Comparison of ENCODE assay signal across 1 cellular context in genomic region chr20:25032478-25033183, GRCh38.
A peak's percentile ranks its signal among the peaks of the same experiment; 100 is the strongest.
TF ChIP-seq lines count a peak whose summit lies in the region.

No MANE protein-coding gene starts in this region.

TF ChIP-seq in HepG2, 621 proteins besides CTCF, POLR2A, EP300 and RAD21 (continued from another document and continues in another):
- TF ChIP-seq PAXIP1 (CRISPR knock-in tag; conservative IDR thresholded peaks at IDR 0.05): peak; percentile 65; the same call in 1 of the 2 replicates
- peak; percentile 28; the same call in 1 of the 2 replicates for TF ChIP-seq CBX5 (CRISPR knock-in tag; IDR thresholded peaks at IDR 0.05; ENCODE audit: borderline replicate concordance)
- TF ChIP-seq FIP1L1 (IDR thresholded peaks at IDR 0.05; ENCODE audit: borderline replicate concordance, insufficient read depth, low read depth, low read length): peak; percentile 67; the same call in 1 of the 2 replicates
- TF ChIP-seq RFXAP (CRISPR knock-in tag; IDR thresholded peaks at IDR 0.05; ENCODE audit: borderline replicate concordance): peak; percentile 74; the same call in 1 of the 2 replicates
- peak; percentile 21; the same call in 1 of the 2 replicates for TF ChIP-seq ATF2 (CRISPR knock-in tag; IDR thresholded peaks at IDR 0.05)
- TF ChIP-seq ZNF441 (CRISPR knock-in tag; IDR thresholded peaks at IDR 0.05; ENCODE audit: borderline replicate concordance): no peak
- no peak for TF ChIP-seq GABPA (IDR thresholded peaks at IDR 0.05; ENCODE audit: low read depth, low read length)
- no peak for TF ChIP-seq GABPA (CRISPR knock-in tag; IDR thresholded peaks at IDR 0.05; ENCODE audit: low read depth)
- TF ChIP-seq E2F1 (CRISPR knock-in tag; IDR thresholded peaks at IDR 0.05): peak; percentile 68; the same call in 1 of the 2 replicates
- peak; percentile 19; the same call in 1 of the 2 replicates for TF ChIP-seq RELA (CRISPR knock-in tag; IDR thresholded peaks at IDR 0.05)
- TF ChIP-seq ZNF263 (CRISPR knock-in tag; IDR thresholded peaks at IDR 0.05): peak; percentile 50; the same call in 1 of the 2 replicates
- TF ChIP-seq FOXA3 (CRISPR knock-in tag; IDR thresholded peaks at IDR 0.05): peak; percentile 43; the same call in 1 of the 2 replicates
- TF ChIP-seq IKZF1 (IDR thresholded peaks at IDR 0.05): no peak
- TF ChIP-seq HES4 (CRISPR knock-in tag; IDR thresholded peaks at IDR 0.05; ENCODE audit: borderline replicate concordance): no peak
- peak; percentile 62; the same call in 1 of the 2 replicates for TF ChIP-seq GFI1 (CRISPR knock-in tag; IDR thresholded peaks at IDR 0.05; ENCODE audit: borderline replicate concordance)
- no peak for TF ChIP-seq ZNF549 (CRISPR knock-in tag; IDR thresholded peaks at IDR 0.05)
- peak; percentile 68 for TF ChIP-seq CCAR2 (optimal IDR thresholded peaks at IDR 0.05; ENCODE audit: low read depth, low read length)
- 0 out of 2 replicates have a peak, but pooled peaks have one; percentile 67 for TF ChIP-seq SATB2 (CRISPR knock-in tag; IDR thresholded peaks at IDR 0.05)
- TF ChIP-seq SALL1 (CRISPR knock-in tag; IDR thresholded peaks at IDR 0.05): peak; percentile 60
- TF ChIP-seq TOPORS (CRISPR knock-in tag; IDR thresholded peaks at IDR 0.05): 0 out of 2 replicates have a peak, but pooled peaks have one; percentile 15
- peak; percentile 60 for TF ChIP-seq BRD4 (CRISPR knock-in tag; IDR thresholded peaks at IDR 0.05)
- no peak; the same call in 1 of the 2 replicates for TF ChIP-seq CHD4 (IDR thresholded peaks at IDR 0.05; ENCODE audit: borderline replicate concordance, low read length)
- peak; percentile 56; the same call in 1 of the 2 replicates for TF ChIP-seq ETV5 (CRISPR knock-in tag; IDR thresholded peaks at IDR 0.05; ENCODE audit: borderline replicate concordance)
- peak; percentile 84 for TF ChIP-seq PATZ1 (CRISPR knock-in tag; IDR thresholded peaks at IDR 0.05)
- no peak for TF ChIP-seq PHB2 (IDR thresholded peaks at IDR 0.05; ENCODE audit: partially characterized antibody)
- peak; percentile 68 for TF ChIP-seq ZFX (CRISPR knock-in tag; IDR thresholded peaks at IDR 0.05; ENCODE audit: low read depth)
- 0 out of 2 replicates have a peak, but pooled peaks have one; percentile 83 for TF ChIP-seq FOXJ3 (CRISPR knock-in tag; IDR thresholded peaks at IDR 0.05; ENCODE audit: borderline replicate concordance)
- TF ChIP-seq IRF2 (CRISPR knock-in tag; IDR thresholded peaks at IDR 0.05): peak; percentile 44; the same call in 1 of the 2 replicates
- 0 out of 2 replicates have a peak, but pooled peaks have one; percentile 12 for TF ChIP-seq ZBTB4 (CRISPR knock-in tag; IDR thresholded peaks at IDR 0.05; ENCODE audit: borderline replicate concordance)
- no peak; the same call in 1 of the 2 replicates for TF ChIP-seq MIER3 (CRISPR knock-in tag; IDR thresholded peaks at IDR 0.05; ENCODE audit: borderline replicate concordance)
- TF ChIP-seq CERS6 (CRISPR knock-in tag; IDR thresholded peaks at IDR 0.05): no peak
- peak; percentile 72; the same call in 1 of the 2 replicates for TF ChIP-seq TEF (CRISPR knock-in tag; IDR thresholded peaks at IDR 0.05)
- TF ChIP-seq HNF4A (CRISPR knock-in tag; IDR thresholded peaks at IDR 0.05): peak; percentile 64
- no peak for TF ChIP-seq MAZ (IDR thresholded peaks at IDR 0.05; ENCODE audit: borderline replicate concordance, low read depth, low read length)
- TF ChIP-seq MAZ (CRISPR knock-in tag; IDR thresholded peaks at IDR 0.05; ENCODE audit: low read depth): 0 out of 2 replicates have a peak, but pooled peaks have one; percentile 52
- 0 out of 2 replicates have a peak, but pooled peaks have one; percentile 83 for TF ChIP-seq HOXA5 (CRISPR knock-in tag; IDR thresholded peaks at IDR 0.05)
- TF ChIP-seq DNMT3B (CRISPR knock-in tag; conservative IDR thresholded peaks at IDR 0.05): no peak
- peak; percentile 16; the same call in 1 of the 2 replicates for TF ChIP-seq SP5 (CRISPR knock-in tag; IDR thresholded peaks at IDR 0.05; ENCODE audit: borderline replicate concordance, low read depth)
- TF ChIP-seq MTA1 (CRISPR knock-in tag; IDR thresholded peaks at IDR 0.05; ENCODE audit: borderline replicate concordance): 0 out of 2 replicates have a peak, but pooled peaks have one; percentile 51
- peak; percentile 58 for TF ChIP-seq SP4 (CRISPR knock-in tag; IDR thresholded peaks at IDR 0.05)
- TF ChIP-seq FOSL2 (CRISPR knock-in tag; IDR thresholded peaks at IDR 0.05): peak; percentile 21; the same call in 1 of the 2 replicates
- TF ChIP-seq KDM5A (IDR thresholded peaks at IDR 0.05; ENCODE audit: borderline replicate concordance, low read length): no peak
- peak; percentile 79; the same call in 1 of the 2 replicates for TF ChIP-seq ZBTB10 (CRISPR knock-in tag; IDR thresholded peaks at IDR 0.05; ENCODE audit: borderline replicate concordance)
- peak; percentile 58; the same call in 1 of the 2 replicates for TF ChIP-seq TCF7 (IDR thresholded peaks at IDR 0.05; ENCODE audit: low read depth)
- 0 out of 2 replicates have a peak, but pooled peaks have one; percentile 11 for TF ChIP-seq FOXK1 (CRISPR knock-in tag; IDR thresholded peaks at IDR 0.05; ENCODE audit: borderline replicate concordance, low read depth)
- TF ChIP-seq EED (CRISPR knock-in tag; IDR thresholded peaks at IDR 0.05): peak; percentile 74; the same call in 1 of the 2 replicates
- no peak for TF ChIP-seq ZNF597 (CRISPR knock-in tag; IDR thresholded peaks at IDR 0.05)
- 0 out of 2 replicates have a peak, but pooled peaks have one; percentile 2 for TF ChIP-seq ZMYM4 (CRISPR knock-in tag; IDR thresholded peaks at IDR 0.05)
